In genomic region chr2:178810422-178810821, GRCh38 we compare ENCODE assay signal across 27 cellular contexts. TPM values are rescaled to one million over a fixed set of nuclear protein-coding genes. Genes with fewer than 3 reads are reported as not detected.
"Had no signal": no experiment of that assay in that cellular context is flagged by ENCODE, and none has a peak within 500 bp of the region (broad histone marks: within the 10 kb centered on the region; RNA-seq: fewer than 3 reads in every experiment).

No MANE protein-coding gene starts in this region.

- ATAC-seq: left colon; left lung; natural killer cell; sciatic nerve; stimulated activated memory B cell treated with anti-CD40 and anti-IgM and Interleukin-4, amounts not matched to agents 10 μg/mL and 1 μg/mL and 100 μg/mL, for 72 hours; stimulated activated naive CD8-positive, alpha-beta T cell treated with anti-CD3 and anti-CD28 coated beads, Interleukin-15, amount 100 ng/mL, for 72 hours had no signal

- H3K4me3 ChIP-seq: left lung, lung, neural progenitor cell, right atrium auricular region, smooth muscle cell, tibial nerve, vagina had no signal

- DNase-seq: hippocampal formation; kidney; left colon; left lung; mesendoderm; naive B cell; natural killer cell; nephron progenitor cell; occipital lobe; stimulated activated CD4-positive, alpha-beta T cell treated with anti-CD3 and anti-CD28 coated beads, Interleukin-1b, Interleukin-23, amount 100 ng/mL, for 48 hours; stimulated activated CD4-positive, alpha-beta T cell treated with anti-CD3 and anti-CD28 coated beads, Interleukin-2, amount 100 ng/mL, for 48 hours; stimulated activated CD4-positive, alpha-beta T cell treated with anti-CD3 and anti-CD28 coated beads, Interleukin-4, amount 100 ng/mL, for 4 hours; stimulated activated CD8-positive, alpha-beta memory T cell treated with anti-CD3 and anti-CD28 coated beads, Interleukin-4, amount 100 ng/mL, for 48 hours; stimulated activated naive CD4-positive, alpha-beta T cell treated with Interleukin-2 at 50 U/mL for 16 hours; stimulated activated naive CD8-positive, alpha-beta T cell treated with anti-CD3 and anti-CD28 coated beads, Interleukin-15, amount 100 ng/mL, for 72 hours; substantia nigra had no signal

- H3K9me3 ChIP-seq: left lung, neutrophil, right atrium auricular region, tibial nerve, vagina had no signal

- H3K4me1 ChIP-seq: left lung, neural progenitor cell, parathyroid adenoma, tibial nerve, vagina had no signal

- H3K27ac ChIP-seq: left lung, neural progenitor cell, neutrophil, parathyroid adenoma, right atrium auricular region, tibial nerve, vagina had no signal

- H3K36me3 ChIP-seq: left lung, neural progenitor cell, neutrophil, tibial nerve, vagina had no signal

- H3K27me3 ChIP-seq: left lung, neural progenitor cell, neutrophil, right atrium auricular region, tibial nerve, vagina had no signal

RNA-seq across cellular contexts. Expression of gene TTN, which starts 3.2 kb away (rescaled TPM):
- total RNA-seq: osteocyte, smooth muscle cell had no signal
